ENCODE assay signal across 8 cellular contexts in genomic region chr20:62143976-62144825, GRCh38. TPM values are rescaled to one million over a fixed set of nuclear protein-coding genes. Genes with fewer than 3 reads are reported as not detected.
DNase-seq lines count a peak whose midpoint lies in the region; ATAC-seq and TF ChIP-seq lines count a peak whose summit lies in the region.

No MANE protein-coding gene starts in this region.

- H3K27me3 ChIP-seq in prostate gland (replicated peaks; ENCODE audit: insufficient read depth): no peaks in the 10 kb centered on the region

- no peaks in the 10 kb centered on the region for H3K9me3 Mint-ChIP-seq in activated naive CD8-positive, alpha-beta T cell (ENCODE audit: low read depth)

- H3K9me3 ChIP-seq in prostate gland: no peaks in the 10 kb centered on the region

- peak; percentile 29 for ATAC-seq in GM18867 (IDR thresholded peaks at IDR 0.05; ENCODE audit: unreplicated experiment)
- ATAC-seq in HG03175 (IDR thresholded peaks at IDR 0.05; ENCODE audit: unreplicated experiment): peak; percentile 2
- ATAC-seq in left cardiac atrium: peak; percentile 39 to 40

- peak overlapping the region; percentile 73 for H3K27ac Mint-ChIP-seq in activated naive CD8-positive, alpha-beta T cell

- H3K4me1 Mint-ChIP-seq in activated naive CD8-positive, alpha-beta T cell (ENCODE audit: low read depth): peaks cover 47% of the 10 kb centered on the region

- intact Hi-C loops in left cardiac atrium (cut with DNase I): no loop called here
- intact Hi-C loops in prostate gland (cut with DNase I): loop anchor here (2.0 to 10.0 kb wide), 4 partner anchors 21 to 241 kb away; partner anchors contain the start of genes LSM14B, OSBPL2, RPS21 and TAF4

- peaks cover 6% of the 10 kb centered on the region for H3K36me3 Mint-ChIP-seq in activated naive CD8-positive, alpha-beta T cell

- peaks cover 11% of the 10 kb centered on the region for H3K4me1 ChIP-seq in prostate gland (replicated peaks)

- H3K36me3 ChIP-seq in prostate gland: peaks cover 3 to 8% of the 10 kb centered on the region in 2 donors

- H3K27ac ChIP-seq in prostate gland: peak overlapping the region; percentile 91 to 98

- DNase-seq in AG08396 (ENCODE audit: low spot score) (peak; percentile 86), RPMI8226 (peak; percentile 75), left cardiac atrium (peak; percentile 73), prostate gland (ENCODE audit: low spot score) (peak; percentile 47), NCI-H187 (lab: John Stamatoyannopoulos, UW) (no peak)

- H3K27me3 Mint-ChIP-seq in activated naive CD8-positive, alpha-beta T cell: no peaks in the 10 kb centered on the region

- peak overlapping the region; percentile 90 for H3K4me3 Mint-ChIP-seq in activated naive CD8-positive, alpha-beta T cell

- TF ChIP-seq CTCF in prostate gland (IDR thresholded peaks at IDR 0.05): peak in 2 of 4 experiments; percentile 13 to 25

- TF ChIP-seq POLR2A in prostate gland (IDR thresholded peaks at IDR 0.05): peak; percentile 42

- under 1% methylated on average over 42 of the region's 100 CpGs for WGBS in prostate gland

- H3K4me3 ChIP-seq in prostate gland: peak overlapping the region; percentile 81 to 92

RNA-seq across cellular contexts. Expression of gene SS18L1, which starts 0.6 kb away (rescaled TPM):
- 1 to 10 TPM; 7.6 to 7.7 TPM for total RNA-seq in left cardiac atrium
- total RNA-seq in prostate gland: 10 to 100 TPM; 17.9 to 32.7 TPM

RNA-seq across cellular contexts. Expression of gene PSMA7, which starts 1.0 kb away (rescaled TPM):
- 100 to 1,000 TPM; 174 to 210 TPM for total RNA-seq in left cardiac atrium
- total RNA-seq in prostate gland: 100 to 1,000 TPM; 176 to 250 TPM

RNA-seq across cellular contexts. Expression of gene LSM14B, which starts 21.9 kb away (rescaled TPM):
- total RNA-seq in left cardiac atrium (10 to 100 TPM; 36.8 to 38.1 TPM), prostate gland (10 to 100 TPM; 39.7 to 87.1 TPM)

RNA-seq across cellular contexts. Expression of gene MTG2, which starts 38.6 kb away (rescaled TPM):
- total RNA-seq in left cardiac atrium: 10 to 100 TPM; 19.1 to 28.9 TPM
- 10 to 100 TPM; 40.0 to 53.0 TPM for total RNA-seq in prostate gland

Comparison
In these comparisons a context has a peak if more than half of its experiments do, and no peak if none do; other contexts are left out.
1. DNase-seq: peak in AG08396 (single experiment), RPMI8226 (single experiment), left cardiac atrium (single experiment) and prostate gland (single experiment); none in NCI-H187 (0 of 2).
2. Peak in every context shown above with its lines, with median percentiles within 50 percentile points of each other: ATAC-seq.